ENCODE assay signal across 24 cellular contexts in genomic region chr4:144658908-144659307, GRCh38. TPM values are rescaled to one million over a fixed set of nuclear protein-coding genes. Genes with fewer than 3 reads are reported as not detected.
A peak's percentile ranks its signal among the peaks of the same experiment; 100 is the strongest.
DNase-seq lines count a peak whose midpoint lies in the region; ATAC-seq, FAIRE-seq and TF ChIP-seq lines count a peak whose summit lies in the region.
"Had no signal": no experiment of that assay in that cellular context is flagged by ENCODE, and none has a peak within 500 bp of the region (broad histone marks: within the 10 kb centered on the region; RNA-seq: fewer than 3 reads in every experiment).

No MANE protein-coding gene starts in this region.

- H3K27ac ChIP-seq in mammary epithelial cell (ENCODE audit: insufficient read depth, low read depth, low read length) (no peak overlapping the region), GM23338 (ENCODE audit: low read depth) (no peak overlapping the region), neuronal stem cell (replicated peaks; ENCODE audit: low read length) (no peak overlapping the region)
- H3K27ac ChIP-seq: A549, PC-9, spleen had no signal

- no peaks in the 10 kb centered on the region for H3K27me3 Mint-ChIP-seq in MCF 10A (ENCODE audit: insufficient read depth, unreplicated experiment)
- peaks cover 2% of the 10 kb centered on the region for H3K27me3 Mint-ChIP-seq in GM23338 (ENCODE audit: insufficient read depth, low read depth, poor library complexity)

- H3K18ac ChIP-seq in neuronal stem cell (ENCODE audit: low read length) = no peak overlapping the region

- TF ChIP-seq CTCF in mammary epithelial cell (conservative IDR thresholded peaks at IDR 0.05 in 1 of 2, IDR thresholded peaks at IDR 0.05 in 1 of 2; ENCODE audit: extremely low read depth in 1 of 2, insufficient read depth in 1 of 2, low read depth in 1 of 2, low read length in 2 of 2) = no peak
- TF ChIP-seq CTCF in MCF 10A (IDR thresholded peaks at IDR 0.05; ENCODE audit: unreplicated experiment) = no peak
- TF ChIP-seq CTCF in Loucy (conservative IDR thresholded peaks at IDR 0.05; ENCODE audit: low read length) = no peak
- no peak for TF ChIP-seq CTCF in GM23338 (conservative IDR thresholded peaks at IDR 0.05; ENCODE audit: low read depth in 2 of 2)

- H3K9me2 ChIP-seq in Loucy (replicated peaks; ENCODE audit: low read depth, low read length) = no peaks in the 10 kb centered on the region
- no peaks in the 10 kb centered on the region for H3K9me2 ChIP-seq in GM23338 (ENCODE audit: insufficient read depth)

- H4K20me1 ChIP-seq in mammary epithelial cell (ENCODE audit: insufficient read depth, low read length) (no peaks in the 10 kb centered on the region), Loucy (ENCODE audit: insufficient read depth, low read length, poor library complexity, severe bottlenecking) (no peaks in the 10 kb centered on the region), GM23338 (replicated peaks; ENCODE audit: insufficient read depth) (no peaks in the 10 kb centered on the region)

- no peak overlapping the region for H2AFZ ChIP-seq in mammary epithelial cell (ENCODE audit: low read depth, low read length)
- H2AFZ ChIP-seq in Loucy (ENCODE audit: low read length) = no peak overlapping the region
- H2AFZ ChIP-seq in GM23338 = no peak overlapping the region
- no peak overlapping the region for H2AFZ ChIP-seq in neuronal stem cell (ENCODE audit: low read length)
- H2AFZ ChIP-seq: PC-9 had no signal

- H4K8ac ChIP-seq in neuronal stem cell (ENCODE audit: low read depth, low read length) = no peak overlapping the region

- H3K4me3 Mint-ChIP-seq in MCF 10A (ENCODE audit: unreplicated experiment) = no peak overlapping the region
- no peak overlapping the region for H3K4me3 Mint-ChIP-seq in GM23338
- H3K4me3 Mint-ChIP-seq: CD4-positive, CD25-positive, alpha-beta regulatory T cell had no signal

- POLR2A ChIA-PET in MCF 10A (lab: Yijun Ruan, JAX) = no interaction called here

- no peaks in the 10 kb centered on the region for H3K79me1 ChIP-seq in neuronal stem cell (ENCODE audit: low read depth, low read length)

- no peak overlapping the region for H3K4ac ChIP-seq in neuronal stem cell (ENCODE audit: low read length)

- no peak overlapping the region for H2BK15ac ChIP-seq in neuronal stem cell (ENCODE audit: low read length)

- H2BK12ac ChIP-seq in neuronal stem cell (ENCODE audit: low read length) = no peak overlapping the region

- H2BK5ac ChIP-seq in neuronal stem cell (ENCODE audit: low read length) = no peak overlapping the region

- no peaks in the 10 kb centered on the region for H3K27me3 ChIP-seq in mammary epithelial cell (ENCODE audit: insufficient read depth, low read length)
- H3K27me3 ChIP-seq in Loucy (ENCODE audit: insufficient read depth, low read length, poor library complexity, severe bottlenecking) = no peaks in the 10 kb centered on the region
- H3K27me3 ChIP-seq in GM23338 (ENCODE audit: insufficient read depth) = no peaks in the 10 kb centered on the region
- no peaks in the 10 kb centered on the region for H3K27me3 ChIP-seq in neuronal stem cell (ENCODE audit: control insufficient read depth in 3 of 3, insufficient read depth in 3 of 3, low read depth in 1 of 3, low read length in 3 of 3)
- H3K27me3 ChIP-seq: spleen had no signal

- H3K79me2 ChIP-seq in mammary epithelial cell (ENCODE audit: insufficient read depth, low read length) (no peaks in the 10 kb centered on the region), Loucy (ENCODE audit: insufficient read depth, low read length) (peaks cover 83% of the 10 kb centered on the region), GM23338 (replicated peaks; ENCODE audit: insufficient read depth) (no peaks in the 10 kb centered on the region)

- 55% methylated on average over 1 of the region's 1 CpG for WGBS in mammary epithelial cell (ENCODE audit: low coverage, missing lambda C conversion rate)
- no CpG with 5 or more reads among the region's 1 CpG for WGBS in neuronal stem cell (ENCODE audit: extremely low coverage in 2 of 2, insufficient read length in 2 of 2, insufficient replicate concordance in 1 of 2), 2 donors

- in situ Hi-C loops in mammary epithelial cell (cut with MboI; ENCODE audit: low sequenced_read_pairs in 2 of 2) = no loop called here

- DNase-seq in mammary epithelial cell (peak; percentile 14), MCF 10A (ENCODE audit: unreplicated experiment) (no peak), GM23338 (ENCODE audit: low spot score) (no peak), neuronal stem cell (ENCODE audit: low spot score) (no peak)
- no peak for DNase-seq in stimulated activated CD8-positive, alpha-beta memory T cell treated with anti-CD3 and anti-CD28 coated beads, Interleukin-4, amount 100 ng/mL, for 48 hours
- no peak for DNase-seq in stimulated activated CD4-positive, alpha-beta T cell treated with anti-CD3 and anti-CD28 coated beads, Interleukin-2, amount 100 ng/mL, for 24 hours
- DNase-seq: activated CD8-positive, alpha-beta memory T cell treated with anti-CD3 and anti-CD28 coated beads, Interleukin-2, amount 50 U/mL, for 4 hours; activated effector memory CD4-positive, alpha-beta T cell treated with Interleukin-2 at 50 U/mL for 16 hours; CD4-positive, CD25-positive, alpha-beta regulatory T cell; DMS153; NCI-H1694; NCI-H69; PC-9; spleen had no signal

- FAIRE-seq in endometrium (lab: Jason Lieb, UNC) = peak; percentile 54
- FAIRE-seq: A549, bronchial epithelial cell, GM12892, GM19239, HepG2, keratinocyte had no signal

- H3K23ac ChIP-seq in neuronal stem cell (ENCODE audit: low read depth, low read length, poor library complexity) = no peak overlapping the region

- peaks cover 26% of the 10 kb centered on the region for H3F3A ChIP-seq in Loucy (ENCODE audit: low read depth)
- no peaks in the 10 kb centered on the region for H3F3A ChIP-seq in GM23338 (replicated peaks; ENCODE audit: low read depth)

- CTCF ChIA-PET in mammary epithelial cell (lab: Charles Lee; ENCODE audit: low non-redundant PET) = no interaction called here
- CTCF ChIA-PET in MCF 10A (lab: Yijun Ruan, JAX) = no interaction called here

- H3K36me3 ChIP-seq in mammary epithelial cell (ENCODE audit: insufficient read depth, low read length) = no peaks in the 10 kb centered on the region
- peaks cover 66% of the 10 kb centered on the region for H3K36me3 ChIP-seq in Loucy (ENCODE audit: insufficient read depth, low read length)
- no peaks in the 10 kb centered on the region for H3K36me3 ChIP-seq in GM23338 (ENCODE audit: insufficient read depth)
- H3K36me3 ChIP-seq in neuronal stem cell (replicated peaks in 1 of 2; ENCODE audit: control insufficient read depth in 2 of 2, insufficient read depth in 2 of 2, low read length in 2 of 2) = no peaks in the 10 kb centered on the region
- H3K36me3 ChIP-seq: spleen had no signal

- H3K27ac Mint-ChIP-seq in MCF 10A (ENCODE audit: low read depth, unreplicated experiment) (no peak overlapping the region), GM23338 (no peak overlapping the region)
- H3K27ac Mint-ChIP-seq: CD4-positive, CD25-positive, alpha-beta regulatory T cell had no signal

- no peak overlapping the region for H3K14ac ChIP-seq in neuronal stem cell (ENCODE audit: low read length)

- H2BK120ac ChIP-seq in neuronal stem cell (ENCODE audit: low read depth, low read length) = no peak overlapping the region

- ATAC-seq in GM23338 = no peak
- ATAC-seq: A549, HepG2 had no signal

- H3K9ac ChIP-seq in mammary epithelial cell (ENCODE audit: insufficient read depth, low read length) = no peak overlapping the region
- H3K9ac ChIP-seq in Loucy (ENCODE audit: low read depth, low read length, poor library complexity, severe bottlenecking) = peak overlapping the region; percentile 90
- H3K9ac ChIP-seq in neuronal stem cell (ENCODE audit: low read depth, low read length, poor library complexity) = no peak overlapping the region

- H3K9me3 ChIP-seq in mammary epithelial cell (replicated peaks; ENCODE audit: insufficient read depth, low read length) (no peaks in the 10 kb centered on the region), Loucy (ENCODE audit: insufficient read depth, low read depth, low read length) (no peaks in the 10 kb centered on the region), neuronal stem cell (replicated peaks in 1 of 2; ENCODE audit: control insufficient read depth in 2 of 2, insufficient read depth in 1 of 2, low read depth in 1 of 2, low read length in 2 of 2) (no peaks in the 10 kb centered on the region)
- H3K9me3 ChIP-seq: A549, spleen had no signal

- H3K4me3 ChIP-seq in mammary epithelial cell (replicated peaks in 1 of 3; ENCODE audit: insufficient read depth in 1 of 3, low read depth in 2 of 3, low read length in 3 of 3) (no peak overlapping the region), Loucy (ENCODE audit: low read length, poor library complexity, severe bottlenecking) (peak overlapping the region; percentile 71), GM23338 (no peak overlapping the region), neuronal stem cell (ENCODE audit: low read length in 2 of 2) (no peak overlapping the region)
- H3K4me3 ChIP-seq: A549, lung, PC-9, spleen had no signal

- H4K91ac ChIP-seq in neuronal stem cell (ENCODE audit: low read depth, low read length, poor library complexity) = no peak overlapping the region

- BruUV-seq in mammary epithelial cell (replicated peaks; lab: Mats Ljungman, UMichigan) (no TSS peak), MCF 10A (replicated peaks; lab: Mats Ljungman, UMichigan) (no TSS peak)

- no peak overlapping the region for H2AK5ac ChIP-seq in neuronal stem cell (ENCODE audit: low read depth, low read length)

- H3K36me3 Mint-ChIP-seq in MCF 10A (ENCODE audit: insufficient read depth, unreplicated experiment) (no peaks in the 10 kb centered on the region), GM23338 (ENCODE audit: low read depth) (no peaks in the 10 kb centered on the region)
- H3K36me3 Mint-ChIP-seq: CD4-positive, CD25-positive, alpha-beta regulatory T cell had no signal

- no peaks in the 10 kb centered on the region for H3K9me3 Mint-ChIP-seq in MCF 10A (ENCODE audit: unreplicated experiment)
- H3K9me3 Mint-ChIP-seq in GM23338 = no peaks in the 10 kb centered on the region
- H3K9me3 Mint-ChIP-seq: CD4-positive, CD25-positive, alpha-beta regulatory T cell had no signal

- H3K4me1 Mint-ChIP-seq in MCF 10A (ENCODE audit: insufficient read depth, unreplicated experiment) = no peaks in the 10 kb centered on the region
- peaks cover 13% of the 10 kb centered on the region for H3K4me1 Mint-ChIP-seq in GM23338
- H3K4me1 Mint-ChIP-seq: CD4-positive, CD25-positive, alpha-beta regulatory T cell had no signal

- intact Hi-C loops in mammary epithelial cell (cut with micrococcal nuclease) = no loop called here
- intact Hi-C loops in MCF 10A (cut with micrococcal nuclease) = no loop called here

- no peaks in the 10 kb centered on the region for H3K4me1 ChIP-seq in mammary epithelial cell (ENCODE audit: insufficient read depth, low read length)
- peaks cover 96% of the 10 kb centered on the region for H3K4me1 ChIP-seq in Loucy (ENCODE audit: insufficient read depth, low read length, poor library complexity, severe bottlenecking)
- no peaks in the 10 kb centered on the region for H3K4me1 ChIP-seq in GM23338 (ENCODE audit: insufficient read depth)
- peaks cover 0 to 2% of the 10 kb centered on the region in 2 donors for H3K4me1 ChIP-seq in neuronal stem cell (ENCODE audit: control insufficient read depth in 2 of 2, insufficient read depth in 1 of 2, low read depth in 1 of 2, low read length in 2 of 2)
- H3K4me1 ChIP-seq: A549, spleen had no signal

- dilution Hi-C loops in mammary epithelial cell (cut with HindIII; ENCODE audit: low sequenced_read_pairs) = no loop called here

- H3K4me2 ChIP-seq in mammary epithelial cell (ENCODE audit: insufficient read depth, low read depth, low read length) = no peak overlapping the region
- H3K4me2 ChIP-seq in Loucy (ENCODE audit: low read depth, low read length, poor library complexity, severe bottlenecking) = peak overlapping the region; percentile 82
- H3K4me2 ChIP-seq in GM23338 = no peak overlapping the region
- no peak overlapping the region for H3K4me2 ChIP-seq in neuronal stem cell (ENCODE audit: insufficient read depth, low read length, poor library complexity, severe bottlenecking)
- H3K4me2 ChIP-seq: A549, PC-9 had no signal

RNA-seq across cellular contexts. Expression of gene HHIP, which starts 13.0 kb away (rescaled TPM):
- total RNA-seq in mammary epithelial cell = 1 to 10 TPM in 1 of 2 donors, under 1 TPM in 1; 0.17 to 3.4 TPM
- 1.2 TPM for polyA plus RNA-seq in mammary epithelial cell
- 3.0 TPM for polyA minus RNA-seq in mammary epithelial cell
- 0.12 TPM in 1 of 2 replicates, not detected in the other for total RNA-seq in MCF 10A (2022)
- total RNA-seq in GM23338 (2014; rRNA removed; shearing (Covaris generic)) = 1.5 and 2.5 TPM in 2 replicates
- 4.2 and 5.9 TPM in 2 replicates for polyA plus RNA-seq in GM23338 (2016; fragmentation: Nextera tagmentation; extraction: Ambion mirVana)
- polyA plus RNA-seq in neuronal stem cell (2013, experiment 1 of 2) = 0.06 TPM
- 0.06 TPM for polyA plus RNA-seq in neuronal stem cell (2013, experiment 2 of 2)
- total RNA-seq: bronchial epithelial cell; CD4-positive, CD25-positive, alpha-beta regulatory T cell; HepG2; PC-9; spleen; T-helper 1 cell treated with Interleukin-12 subunit alpha and Interleukin-12 subunit beta and Interleukin-4 antibody, amounts not matched to agents 30 ng/mL and 1 ng/mL, for 36 hours had no signal
- polyA plus RNA-seq: CD4-positive, CD25-positive, alpha-beta regulatory T cell; HepG2; spleen had no signal
